In the genomic region with DNA sequence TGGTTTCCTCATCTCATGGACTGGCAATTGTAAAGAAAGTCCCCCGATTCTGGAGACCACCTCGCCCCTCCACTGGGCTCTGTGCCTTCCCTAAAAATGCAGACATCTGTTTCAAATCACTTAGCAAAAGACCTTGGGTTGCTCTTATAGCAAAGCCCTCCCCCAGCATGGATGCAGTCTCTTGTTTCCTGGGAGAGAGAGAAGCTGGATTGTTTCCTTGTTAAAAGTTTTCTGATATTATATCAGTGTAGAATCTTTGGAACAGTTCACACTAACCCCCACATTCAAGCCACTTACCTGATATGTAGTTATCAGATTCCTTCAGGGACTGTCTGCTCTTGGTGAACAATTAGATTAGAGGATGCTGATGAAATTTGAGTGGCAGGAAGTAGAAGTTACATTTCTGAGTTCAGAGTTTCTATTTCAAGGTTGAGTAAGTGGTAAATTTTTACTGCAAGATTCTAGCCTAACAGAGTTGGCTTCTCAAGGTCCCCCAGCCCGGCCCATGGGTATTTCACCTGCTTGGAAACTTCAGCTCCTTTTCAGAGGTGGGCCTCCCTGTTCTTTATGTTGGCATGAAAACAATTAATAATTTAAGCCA, we compare ENCODE assay signal across 13 cellular contexts. TPM values are rescaled to one million over a fixed set of nuclear protein-coding genes. Genes with fewer than 3 reads are reported as not detected.
DNase-seq lines count a peak whose midpoint lies in the region; ATAC-seq and TF ChIP-seq lines count a peak whose summit lies in the region.
"Had no signal": no experiment of that assay in that cellular context is flagged by ENCODE, and none has a peak within 500 bp of the region (broad histone marks: within the 10 kb centered on the region; RNA-seq: fewer than 3 reads in every experiment).

No MANE protein-coding gene starts in this region.

- peak overlapping the region; percentile 28 for H3K27ac Mint-ChIP-seq in CD8-positive, alpha-beta T cell

- no peak overlapping the region for H3K4me3 Mint-ChIP-seq in CD8-positive, alpha-beta T cell

- no peak for DNase-seq in CD8-positive, alpha-beta T cell
- peak; percentile 66 for DNase-seq in NOMO-1 treated with DMSO at 0.1 percent for 48 hours (lab: John Stamatoyannopoulos, UW; ENCODE audit: unreplicated experiment)
- DNase-seq in erythroblast (lab: John Stamatoyannopoulos, UW) = peak; percentile 49 to 76
- DNase-seq in GOT3 (lab: John Stamatoyannopoulos, UW) = no peak
- DNase-seq in NCI-H748 (lab: John Stamatoyannopoulos, UW; ENCODE audit: unreplicated experiment) = no peak
- DNase-seq in NCI-H345 (lab: John Stamatoyannopoulos, UW) = no peak
- DNase-seq in GM19240 (ENCODE audit: insufficient read length, low spot score) = no peak
- DNase-seq: adrenal gland, DND-41, HCEC 1CT, mesendoderm had no signal

- POLR2A ChIA-PET in CD8-positive, alpha-beta T cell (lab: Charles Lee) = interaction anchor here (0.9 to 1.3 kb wide), 2 partner anchors 31 to 58 kb away, joined by 3 read pairs; no protein-coding TSS in a partner anchor

- no peaks in the 10 kb centered on the region for H3K27me3 Mint-ChIP-seq in CD8-positive, alpha-beta T cell (ENCODE audit: low read depth)

- no peaks in the 10 kb centered on the region for H3K36me3 ChIP-seq in CD8-positive, alpha-beta T cell (ENCODE audit: insufficient read depth, low read length)
- H3K36me3 ChIP-seq: adrenal gland, SJSA1 had no signal

- no peak overlapping the region for H3K27ac ChIP-seq in CD8-positive, alpha-beta T cell (ENCODE audit: low read depth, low read length)
- H3K27ac ChIP-seq: adrenal gland, SJSA1 had no signal

- peaks cover 2% of the 10 kb centered on the region for H3K36me3 Mint-ChIP-seq in CD8-positive, alpha-beta T cell

- H3K9me3 Mint-ChIP-seq in CD8-positive, alpha-beta T cell = no peaks in the 10 kb centered on the region

- no peak for TF ChIP-seq POLR2A in erythroblast (IDR thresholded peaks at IDR 0.05; ENCODE audit: low read length)

- no peaks in the 10 kb centered on the region for H3K9me3 ChIP-seq in CD8-positive, alpha-beta T cell (ENCODE audit: low read length)
- H3K9me3 ChIP-seq: adrenal gland, SJSA1 had no signal

- H3K4me1 Mint-ChIP-seq in CD8-positive, alpha-beta T cell (ENCODE audit: low read depth) = peaks cover 65% of the 10 kb centered on the region

- H3K4me1 ChIP-seq in CD8-positive, alpha-beta T cell (ENCODE audit: insufficient read depth, low read length) = peaks cover 50% of the 10 kb centered on the region
- H3K4me1 ChIP-seq: SJSA1 had no signal

- TF ChIP-seq CTCF in CD8-positive, alpha-beta T cell (IDR thresholded peaks at IDR 0.05) = no peak

- H3K27me3 ChIP-seq in CD8-positive, alpha-beta T cell (ENCODE audit: insufficient read depth, low read length) = no peaks in the 10 kb centered on the region
- H3K27me3 ChIP-seq: adrenal gland had no signal

- ATAC-seq in CD8-positive, alpha-beta T cell = no peak
- ATAC-seq in GM19463 (IDR thresholded peaks at IDR 0.05; ENCODE audit: unreplicated experiment) = peak; percentile 17

- CTCF ChIA-PET in CD8-positive, alpha-beta T cell (lab: Charles Lee) = interaction anchor here (1.1 to 2.6 kb wide), 3 partner anchors 11 to 70 kb away, joined by 3 to 9 read pairs (median 4); no protein-coding TSS in a partner anchor

- intact Hi-C loops in CD8-positive, alpha-beta T cell (cut with DNase I, micrococcal nuclease) = loop anchor here (5.0 to 10.0 kb wide), 4 partner anchors 57 to 527 kb away; a partner anchor contains a TSS

- H3K4me3 ChIP-seq in CD8-positive, alpha-beta T cell (ENCODE audit: low read depth, low read length) = no peak overlapping the region
- H3K4me3 ChIP-seq: adrenal gland, SJSA1 had no signal

RNA-seq across cellular contexts. Expression of a gene that starts 56.4 kb away (rescaled TPM):
- 1 to 10 TPM; 6.0 to 7.7 TPM for total RNA-seq in CD8-positive, alpha-beta T cell

Comparison
In these comparisons a context has a peak if more than half of its experiments do, and no peak if none do; other contexts are left out.
1. DNase-seq: peak in NOMO-1 treated with DMSO at 0.1 percent for 48 hours (single experiment) and erythroblast (2 of 2); none in CD8-positive, alpha-beta T cell (0 of 7), GOT3 (single experiment), NCI-H748 (single experiment), NCI-H345 (single experiment) and GM19240 (single experiment).